Comparison of ENCODE assay signal across 24 cellular contexts in genomic region chr13:99855516-99855915, GRCh38.
DNase-seq lines count a peak whose midpoint lies in the region; FAIRE-seq and TF ChIP-seq lines count a peak whose summit lies in the region.
"Had no signal": no experiment of that assay in that cellular context is flagged by ENCODE, and none has a peak within 500 bp of the region (broad histone marks: within the 10 kb centered on the region; RNA-seq: fewer than 3 reads in every experiment).

No MANE protein-coding gene starts in this region.

- no peaks in the 10 kb centered on the region for H3K9me3 Mint-ChIP-seq in brain
- H3K9me3 Mint-ChIP-seq: CD4-positive, alpha-beta memory T cell; IgD-negative memory B cell had no signal

- DNase-seq in G401 (ENCODE audit: low spot score) (peak; percentile 62), NCI-H2171 treated with DMSO at 0.1 percent for 48 hours (lab: John Stamatoyannopoulos, UW) (peak; percentile 94), small intestine (no peak), thyroid gland (no peak), NCI-H1092 (lab: John Stamatoyannopoulos, UW) (no peak), adrenal gland (no peak)
- DNase-seq: CD4-positive, alpha-beta memory T cell; COR-L47; DMS79; GOT3; NCI-H1048; NCI-H1417 treated with DMSO at 0.1 percent for 48 hours; NCI-H187 treated with DMSO at 0.1 percent for 48 hours; NCI-H2107; NCI-H510A; NCI-H82; NK-92 treated with Interleukin-12 subunit alpha and Interleukin-12 subunit beta, amount 100 ng/mL, for 24 hours; PC-3; SJCRH30 had no signal

- H3K4me1 Mint-ChIP-seq in brain, result peaks cover 31% of the 10 kb centered on the region

- peak overlapping the region in 4 of 5 experiments; percentile 27 to 69 (median 34) for H3K27ac Mint-ChIP-seq in brain
- H3K27ac Mint-ChIP-seq: CD4-positive, alpha-beta memory T cell; IgD-negative memory B cell had no signal

- no peak overlapping the region for H3K4me3 ChIP-seq in small intestine (ENCODE audit: low read depth in 1 of 2, low read length in 2 of 2)
- H3K4me3 ChIP-seq in thyroid gland (replicated peaks in 1 of 3), result no peak overlapping the region
- H3K4me3 ChIP-seq in adrenal gland, result no peak overlapping the region
- H3K4me3 ChIP-seq: SJCRH30 had no signal

- H3K36me3 Mint-ChIP-seq in brain, result peaks cover 3% of the 10 kb centered on the region

- peaks cover 0 to 3% of the 10 kb centered on the region in 2 donors for H3K36me3 ChIP-seq in small intestine (ENCODE audit: control insufficient read depth in 2 of 2, insufficient read depth in 2 of 2, low read length in 2 of 2)
- H3K36me3 ChIP-seq in thyroid gland, result no peaks in the 10 kb centered on the region
- no peaks in the 10 kb centered on the region for H3K36me3 ChIP-seq in adrenal gland (replicated peaks in 1 of 2)
- H3K36me3 ChIP-seq: SJCRH30 had no signal

- TF ChIP-seq CTCF in brain (conservative IDR thresholded peaks at IDR 0.05) (no peak), thyroid gland (IDR thresholded peaks at IDR 0.05) (no peak), adrenal gland (IDR thresholded peaks at IDR 0.05) (no peak)

- H3K4me3 Mint-ChIP-seq in brain, result peak overlapping the region in 1 of 5 experiments; percentile 3
- H3K4me3 Mint-ChIP-seq: CD4-positive, alpha-beta memory T cell had no signal

- TF ChIP-seq POLR2A in thyroid gland (IDR thresholded peaks at IDR 0.05) (no peak), adrenal gland (IDR thresholded peaks at IDR 0.05) (no peak)

- no peaks in the 10 kb centered on the region for H3K4me1 ChIP-seq in small intestine (ENCODE audit: control insufficient read depth in 2 of 2, insufficient read depth in 1 of 2, low read depth in 1 of 2, low read length in 1 of 2)
- H3K4me1 ChIP-seq in thyroid gland, result peaks cover 15 to 22% of the 10 kb centered on the region in 2 donors
- H3K4me1 ChIP-seq in adrenal gland (replicated peaks in 1 of 2), result no peaks in the 10 kb centered on the region
- H3K4me1 ChIP-seq: SJCRH30 had no signal

- WGBS in small intestine, 3 donors, result 81 to 89% (median 87%) methylated on average over 6 of the region's 6 CpGs
- 80 to 91% methylated on average over 6 of the region's 6 CpGs for WGBS in thyroid gland, 2 donors
- whole genome bisulfite sequencing in adrenal gland, 4 donors, result 91 to 93% (median 92%) methylated on average over 6 of the region's 6 CpGs

- H3K27ac ChIP-seq in small intestine (ENCODE audit: low read depth in 1 of 2, low read length in 1 of 2) (no peak overlapping the region), thyroid gland (no peak overlapping the region), adrenal gland (no peak overlapping the region)
- H3K27ac ChIP-seq: HL-60, KMS-11, SJCRH30 had no signal

- in situ Hi-C loops in G401 (cut with HindIII; ENCODE audit: low sequenced_read_pairs), result no loop called here

- no peaks in the 10 kb centered on the region for H3K27me3 ChIP-seq in small intestine (ENCODE audit: control insufficient read depth in 2 of 2, insufficient read depth in 2 of 2, low read length in 2 of 2)
- no peaks in the 10 kb centered on the region for H3K27me3 ChIP-seq in thyroid gland
- no peaks in the 10 kb centered on the region for H3K27me3 ChIP-seq in adrenal gland
- H3K27me3 ChIP-seq: SJCRH30 had no signal

- H3K27me3 Mint-ChIP-seq in brain, result peaks cover 5% of the 10 kb centered on the region
- H3K27me3 Mint-ChIP-seq: CD4-positive, alpha-beta memory T cell; IgD-negative memory B cell had no signal

- intact Hi-C loops in thyroid gland (cut with DNase I), result no loop called here
- intact Hi-C loops in adrenal gland (cut with DNase I), result no loop called here

- no peak for FAIRE-seq in small intestine (lab: Jason Lieb, UNC)
- FAIRE-seq: GM12892 had no signal

- H3K9me3 ChIP-seq in small intestine (ENCODE audit: control insufficient read depth, low read depth) (no peaks in the 10 kb centered on the region), thyroid gland (no peaks in the 10 kb centered on the region), adrenal gland (replicated peaks in 1 of 3) (no peaks in the 10 kb centered on the region)
- H3K9me3 ChIP-seq: SJCRH30 had no signal

Comparison
In these comparisons a context has a peak if more than half of its experiments do, and no peak if none do; other contexts are left out.
1. DNase-seq: peak in G401 (single experiment) and NCI-H2171 treated with DMSO at 0.1 percent for 48 hours (single experiment); none in small intestine (single experiment), thyroid gland (0 of 2), NCI-H1092 (single experiment) and adrenal gland (0 of 7).